ENCODE assay signal across 8 cellular contexts in the genomic region with DNA sequence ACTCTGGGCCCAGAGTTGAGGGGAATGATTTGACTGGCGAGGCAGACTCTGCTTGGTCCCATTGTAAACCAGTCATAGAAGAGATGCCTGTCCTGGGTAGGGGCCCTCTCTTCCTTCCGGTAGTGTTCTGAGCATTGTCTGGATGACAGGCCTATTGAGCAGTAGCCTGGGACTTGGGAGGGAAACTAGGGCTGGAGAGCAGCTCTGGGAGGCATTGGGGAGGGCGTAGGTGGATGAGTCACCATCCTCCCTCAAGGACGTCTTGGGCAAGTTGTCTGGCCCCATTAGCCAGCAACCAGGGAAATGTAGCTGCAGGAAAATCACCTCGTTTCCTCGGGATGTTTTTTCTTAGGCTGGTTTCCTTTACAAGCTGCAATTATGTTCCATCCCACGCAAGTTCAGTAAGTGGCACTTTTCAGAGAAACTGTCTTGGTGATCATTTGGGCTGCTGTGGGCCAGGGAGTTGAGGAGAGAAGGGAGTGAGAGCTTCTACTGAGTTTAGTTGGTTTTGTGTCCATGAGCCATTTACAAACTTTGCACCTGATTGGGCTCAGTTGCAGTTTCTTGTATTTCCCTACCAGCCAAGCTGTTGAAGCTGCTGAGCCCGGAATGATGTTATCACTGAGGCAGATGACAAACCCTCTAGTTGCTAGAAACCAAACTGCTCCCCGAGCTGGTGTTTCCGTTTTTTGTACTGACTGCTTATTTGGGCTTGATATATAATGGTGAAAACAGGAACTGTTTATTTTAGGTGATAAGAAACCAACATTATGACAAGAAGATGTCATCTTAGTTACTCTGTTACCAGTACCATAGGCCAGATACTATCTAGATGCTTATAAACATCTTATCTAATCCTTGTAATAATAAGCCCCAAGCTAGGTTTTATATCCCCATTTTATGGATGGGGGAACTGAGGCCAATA.
A peak's percentile ranks its signal among the peaks of the same experiment; 100 is the strongest.
DNase-seq lines count a peak whose midpoint lies in the region; ATAC-seq and TF ChIP-seq lines count a peak whose summit lies in the region.

No MANE protein-coding gene starts in this region.

- TF ChIP-seq CTCF in progenitor cell of endocrine pancreas (IDR thresholded peaks at IDR 0.05; ENCODE audit: unreplicated experiment) = no peak

- H3K4me3 Mint-ChIP-seq in progenitor cell of endocrine pancreas (ENCODE audit: low read depth) = no peak overlapping the region

- peaks cover 28% of the 10 kb centered on the region for H3K4me1 Mint-ChIP-seq in progenitor cell of endocrine pancreas (ENCODE audit: low read depth)

- H3K9me3 Mint-ChIP-seq in progenitor cell of endocrine pancreas (ENCODE audit: low read depth) = no peaks in the 10 kb centered on the region

- DNase-seq in OCI-M1 (lab: John Stamatoyannopoulos, UW) (peak; percentile 62), Right ventricle myocardium superior (peak; percentile 68), progenitor cell of endocrine pancreas (ENCODE audit: low spot score, unreplicated experiment) (no peak), DMS 273 (lab: John Stamatoyannopoulos, UW; ENCODE audit: unreplicated experiment) (no peak), NCI-H2196 treated with DMSO at 0.1 percent for 48 hours (lab: John Stamatoyannopoulos, UW; ENCODE audit: unreplicated experiment) (no peak)
- DNase-seq in activated T-helper 9 cell treated with anti-CD3 and anti-CD28 coated beads, Interleukin-2, amount 50 U/mL, for 16 hours (ENCODE audit: low read depth) = peak; percentile 30

- H3K36me3 Mint-ChIP-seq in progenitor cell of endocrine pancreas (ENCODE audit: insufficient read depth) = peaks cover 3% of the 10 kb centered on the region

- intact Hi-C loops in Right ventricle myocardium superior (cut with DNase I) = no loop called here

- peak; percentile 80 for ATAC-seq in GM18867 (IDR thresholded peaks at IDR 0.05; ENCODE audit: unreplicated experiment)
- peak; percentile 75 for ATAC-seq in HG02981 (IDR thresholded peaks at IDR 0.05; ENCODE audit: unreplicated experiment)
- ATAC-seq in Right ventricle myocardium superior (ENCODE audit: poor library complexity) = peak; percentile 91

- no peaks in the 10 kb centered on the region for H3K27me3 Mint-ChIP-seq in progenitor cell of endocrine pancreas

- peak overlapping the region; percentile 7 for H3K27ac Mint-ChIP-seq in progenitor cell of endocrine pancreas

Comparison
In these comparisons a context has a peak if more than half of its experiments do, and no peak if none do; other contexts are left out.
1. DNase-seq: peak in OCI-M1 (single experiment), activated T-helper 9 cell treated with anti-CD3 and anti-CD28 coated beads, Interleukin-2, amount 50 U/mL, for 16 hours (single experiment) and Right ventricle myocardium superior (single experiment); none in progenitor cell of endocrine pancreas (single experiment), DMS 273 (single experiment) and NCI-H2196 treated with DMSO at 0.1 percent for 48 hours (single experiment).
2. Peak in every context shown above with its lines, with median percentiles within 50 percentile points of each other: ATAC-seq.